Comparison of ENCODE assay signal across 2 cellular contexts in the genomic region with DNA sequence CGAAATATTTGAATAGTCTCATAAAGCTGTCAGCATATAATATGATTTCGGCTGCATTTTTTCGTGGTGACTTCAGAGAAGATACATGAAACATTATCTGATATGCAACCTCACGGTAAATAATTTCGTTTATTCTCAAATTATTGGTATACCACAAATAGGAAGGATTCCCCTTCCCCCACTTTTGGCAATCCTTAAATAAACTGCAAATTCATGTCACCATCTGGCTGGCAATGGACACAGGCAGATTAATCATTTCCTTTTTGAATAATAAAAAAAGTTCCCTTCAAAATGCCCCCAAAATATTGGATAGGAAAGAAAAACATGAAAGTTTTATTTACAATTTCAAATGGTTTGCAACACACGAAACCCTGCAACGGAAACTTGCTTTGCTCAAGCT.
TF ChIP-seq lines count a peak whose summit lies in the region.

No MANE protein-coding gene starts in this region.

TF ChIP-seq in IMR-90, 13 proteins besides CTCF, POLR2A, EP300 and RAD21 (continued from another document):
- TF ChIP-seq RCOR1 (IDR thresholded peaks at IDR 0.05; ENCODE audit: insufficient replicate concordance, low read length) (no peak), MXI1 (IDR thresholded peaks at IDR 0.05; ENCODE audit: borderline replicate concordance, low read depth, low read length) (no peak), CHD1 (IDR thresholded peaks at IDR 0.05; ENCODE audit: low read depth, low read length) (no peak), NFE2L2 (IDR thresholded peaks at IDR 0.05; ENCODE audit: low read depth, low read length) (no peak), RFX5 (IDR thresholded peaks at IDR 0.05; ENCODE audit: low read depth, low read length) (no peak), BHLHE40 (IDR thresholded peaks at IDR 0.05; ENCODE audit: low read depth, low read length) (no peak), MAZ (IDR thresholded peaks at IDR 0.05; ENCODE audit: borderline replicate concordance, low read depth, low read length) (no peak), CEBPB (IDR thresholded peaks at IDR 0.05; ENCODE audit: low read depth, low read length) (no peak), FOS (IDR thresholded peaks at IDR 0.05; ENCODE audit: low read depth, low read length) (no peak)
- TF ChIP-seq, protein P1, sequence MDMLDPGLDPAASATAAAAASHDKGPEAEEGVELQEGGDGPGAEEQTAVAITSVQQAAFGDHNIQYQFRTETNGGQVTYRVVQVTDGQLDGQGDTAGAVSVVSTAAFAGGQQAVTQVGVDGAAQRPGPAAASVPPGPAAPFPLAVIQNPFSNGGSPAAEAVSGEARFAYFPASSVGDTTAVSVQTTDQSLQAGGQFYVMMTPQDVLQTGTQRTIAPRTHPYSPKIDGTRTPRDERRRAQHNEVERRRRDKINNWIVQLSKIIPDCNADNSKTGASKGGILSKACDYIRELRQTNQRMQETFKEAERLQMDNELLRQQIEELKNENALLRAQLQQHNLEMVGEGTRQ (IDR thresholded peaks at IDR 0.05; ENCODE audit: low read depth, low read length), result no peak
- TF ChIP-seq, protein P2, sequence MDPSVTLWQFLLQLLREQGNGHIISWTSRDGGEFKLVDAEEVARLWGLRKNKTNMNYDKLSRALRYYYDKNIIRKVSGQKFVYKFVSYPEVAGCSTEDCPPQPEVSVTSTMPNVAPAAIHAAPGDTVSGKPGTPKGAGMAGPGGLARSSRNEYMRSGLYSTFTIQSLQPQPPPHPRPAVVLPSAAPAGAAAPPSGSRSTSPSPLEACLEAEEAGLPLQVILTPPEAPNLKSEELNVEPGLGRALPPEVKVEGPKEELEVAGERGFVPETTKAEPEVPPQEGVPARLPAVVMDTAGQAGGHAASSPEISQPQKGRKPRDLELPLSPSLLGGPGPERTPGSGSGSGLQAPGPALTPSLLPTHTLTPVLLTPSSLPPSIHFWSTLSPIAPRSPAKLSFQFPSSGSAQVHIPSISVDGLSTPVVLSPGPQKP (IDR thresholded peaks at IDR 0.05; ENCODE audit: borderline replicate concordance, low read depth, low read length), result no peak

TF ChIP-seq in endothelial cell of umbilical vein, 7 proteins besides CTCF, POLR2A, EP300 and RAD21:
- TF ChIP-seq GATA2 (IDR thresholded peaks at IDR 0.05; ENCODE audit: insufficient read depth, insufficient read length, low read depth, low read length) (peak; percentile 12), FOS (IDR thresholded peaks at IDR 0.05; ENCODE audit: borderline replicate concordance, insufficient read depth, low read length) (peak; percentile 43), EZH2 (IDR thresholded peaks at IDR 0.05; ENCODE audit: borderline replicate concordance, low read depth, low read length, severe bottlenecking) (no peak), JUN (IDR thresholded peaks at IDR 0.05; ENCODE audit: borderline replicate concordance, insufficient read depth, insufficient read length, low read depth) (peak; percentile 29), MYC (IDR thresholded peaks at IDR 0.05; ENCODE audit: low read depth, low read length) (no peak), POLR2AphosphoS5 (IDR thresholded peaks at IDR 0.05; ENCODE audit: insufficient read depth, low read depth, low read length) (peak; percentile 29)
- TF ChIP-seq, protein P3, sequence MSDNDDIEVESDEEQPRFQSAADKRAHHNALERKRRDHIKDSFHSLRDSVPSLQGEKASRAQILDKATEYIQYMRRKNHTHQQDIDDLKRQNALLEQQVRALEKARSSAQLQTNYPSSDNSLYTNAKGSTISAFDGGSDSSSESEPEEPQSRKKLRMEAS (IDR thresholded peaks at IDR 0.05; ENCODE audit: insufficient read depth, insufficient read length), result no peak
